Comparison of ENCODE assay signal across 14 cellular contexts in genomic region chr5:139416651-139417050, GRCh38. TPM values are rescaled to one million over a fixed set of nuclear protein-coding genes. Genes with fewer than 3 reads are reported as not detected.
DNase-seq lines count a peak whose midpoint lies in the region; ATAC-seq and TF ChIP-seq lines count a peak whose summit lies in the region.
"Had no signal": no experiment of that assay in that cellular context is flagged by ENCODE, and none has a peak within 500 bp of the region (broad histone marks: within the 10 kb centered on the region; RNA-seq: fewer than 3 reads in every experiment).

No MANE protein-coding gene starts in this region.

- H3K4me1 Mint-ChIP-seq in activated CD8-positive, alpha-beta memory T cell treated with anti-CD3 and anti-CD28 coated beads, Interleukin-2, amount 10 ng/mL, durations not matched to agents 7 days and 5 days = peaks cover 69% of the 10 kb centered on the region
- peaks cover 7 to 27% of the 10 kb centered on the region in 2 donors for H3K4me1 Mint-ChIP-seq in stimulated activated naive B cell treated with anti-CD40 and anti-IgM and Interleukin-4, amounts not matched to agents 10 μg/mL and 1 μg/mL and 100 μg/mL, for 72 hours
- H3K4me1 Mint-ChIP-seq: nephron progenitor cell had no signal

- BruUV-seq in Panc1 (replicated peaks; lab: Mats Ljungman, UMichigan) = no TSS peak

- H3K27me3 Mint-ChIP-seq in activated CD8-positive, alpha-beta memory T cell treated with anti-CD3 and anti-CD28 coated beads, Interleukin-2, amount 10 ng/mL, durations not matched to agents 7 days and 5 days = no peaks in the 10 kb centered on the region
- no peaks in the 10 kb centered on the region for H3K27me3 Mint-ChIP-seq in stimulated activated naive B cell treated with anti-CD40 and anti-IgM and Interleukin-4, amounts not matched to agents 10 μg/mL and 1 μg/mL and 100 μg/mL, for 72 hours

- 56 to 65% methylated on average over 9 of the region's 9 CpGs for WGBS in esophagus, 2 donors

- H3K36me3 Mint-ChIP-seq in activated CD8-positive, alpha-beta memory T cell treated with anti-CD3 and anti-CD28 coated beads, Interleukin-2, amount 10 ng/mL, durations not matched to agents 7 days and 5 days = peaks cover 13% of the 10 kb centered on the region
- peaks cover 35 to 49% of the 10 kb centered on the region in 2 donors for H3K36me3 Mint-ChIP-seq in stimulated activated naive B cell treated with anti-CD40 and anti-IgM and Interleukin-4, amounts not matched to agents 10 μg/mL and 1 μg/mL and 100 μg/mL, for 72 hours

- peak overlapping the region; percentile 89 for H3K27ac Mint-ChIP-seq in activated CD8-positive, alpha-beta memory T cell treated with anti-CD3 and anti-CD28 coated beads, Interleukin-2, amount 10 ng/mL, durations not matched to agents 7 days and 5 days
- peak overlapping the region; percentile 56 for H3K27ac Mint-ChIP-seq in stimulated activated naive B cell treated with anti-CD40 and anti-IgM and Interleukin-4, amounts not matched to agents 10 μg/mL and 1 μg/mL and 100 μg/mL, for 72 hours
- H3K27ac Mint-ChIP-seq: nephron progenitor cell had no signal

- H3K9me3 ChIP-seq in Panc1 (ENCODE audit: control insufficient read depth, insufficient read depth, low read depth, low read length) (no peaks in the 10 kb centered on the region), esophagus (ENCODE audit: control insufficient read depth in 2 of 2, insufficient read depth in 1 of 2, low read depth in 1 of 2, low read length in 1 of 2) (no peaks in the 10 kb centered on the region)

- POLR2A ChIA-PET in Panc1 (lab: Charles Lee) = no interaction called here

- H3K27me3 ChIP-seq in Panc1 (ENCODE audit: control insufficient read depth, insufficient read depth, low read length) = no peaks in the 10 kb centered on the region
- no peaks in the 10 kb centered on the region for H3K27me3 ChIP-seq in esophagus (ENCODE audit: control insufficient read depth in 1 of 2, insufficient read depth in 2 of 2, low read length in 2 of 2)

- no peaks in the 10 kb centered on the region for H3K36me3 ChIP-seq in Panc1 (ENCODE audit: control insufficient read depth, insufficient read depth, low read length)
- no peaks in the 10 kb centered on the region for H3K36me3 ChIP-seq in esophagus (ENCODE audit: control insufficient read depth in 2 of 2, insufficient read depth in 2 of 2, low read length in 1 of 2)

- CTCF ChIA-PET in activated CD8-positive, alpha-beta memory T cell treated with anti-CD3 and anti-CD28 coated beads, Interleukin-2, amount 10 ng/mL, durations not matched to agents 7 days and 5 days (lab: Charles Lee) = interaction anchor here (1.2 to 11.8 kb wide), 3 partner anchors 14 to 101 kb away, joined by 7 to 423 read pairs (median 23); partner anchors contain the start of gene SPATA24
- CTCF ChIA-PET in Panc1 (lab: Charles Lee) = interaction anchor here (1.2 kb wide), 1 partner anchor 97 kb away, joined by 4 read pairs; no protein-coding TSS in a partner anchor

- no peaks in the 10 kb centered on the region for H3K9me3 Mint-ChIP-seq in activated CD8-positive, alpha-beta memory T cell treated with anti-CD3 and anti-CD28 coated beads, Interleukin-2, amount 10 ng/mL, durations not matched to agents 7 days and 5 days (ENCODE audit: low read depth)
- H3K9me3 Mint-ChIP-seq in stimulated activated naive B cell treated with anti-CD40 and anti-IgM and Interleukin-4, amounts not matched to agents 10 μg/mL and 1 μg/mL and 100 μg/mL, for 72 hours = no peaks in the 10 kb centered on the region
- H3K9me3 Mint-ChIP-seq: nephron progenitor cell had no signal

- no peak overlapping the region for H3K4me3 Mint-ChIP-seq in activated CD8-positive, alpha-beta memory T cell treated with anti-CD3 and anti-CD28 coated beads, Interleukin-2, amount 10 ng/mL, durations not matched to agents 7 days and 5 days
- H3K4me3 Mint-ChIP-seq in stimulated activated naive B cell treated with anti-CD40 and anti-IgM and Interleukin-4, amounts not matched to agents 10 μg/mL and 1 μg/mL and 100 μg/mL, for 72 hours = no peak overlapping the region
- H3K4me3 Mint-ChIP-seq: nephron progenitor cell had no signal

- H3K4me3 ChIP-seq in Panc1 (ENCODE audit: low read depth in 2 of 2, low read length in 2 of 2) (no peak overlapping the region), esophagus (ENCODE audit: low read depth in 1 of 2, low read length in 2 of 2) (no peak overlapping the region)

- no peak for ATAC-seq in activated CD8-positive, alpha-beta memory T cell treated with anti-CD3 and anti-CD28 coated beads, Interleukin-2, amount 10 ng/mL, durations not matched to agents 7 days and 5 days
- ATAC-seq in Panc1 = peak; percentile 20; the same call in 1 of the 2 replicates
- peak; percentile 14 to 15 for ATAC-seq in stimulated activated naive B cell treated with anti-CD40 and anti-IgM and Interleukin-4, amounts not matched to agents 10 μg/mL and 1 μg/mL and 100 μg/mL, for 72 hours (replicated peaks)

- TF ChIP-seq CTCF in Panc1 (IDR thresholded peaks at IDR 0.05) = no peak

- H3K27ac ChIP-seq in Panc1 (ENCODE audit: low read length) (no peak overlapping the region), esophagus (ENCODE audit: low read depth in 2 of 2, low read length in 1 of 2) (peak overlapping the region; percentile 23 to 80)
- H3K27ac ChIP-seq: WERI-Rb-1 had no signal

- in situ Hi-C loops in Panc1 (cut with HindIII; ENCODE audit: low pct_unique_long_range_greater_than_20kb, low sequenced_read_pairs) = loop anchor here (25.0 kb wide), 1 partner anchor 96 kb away; no protein-coding TSS in a partner anchor

- H3K4me1 ChIP-seq in Panc1 (ENCODE audit: control insufficient read depth, insufficient read depth, low read length) (no peaks in the 10 kb centered on the region), esophagus (ENCODE audit: control insufficient read depth in 2 of 2, insufficient read depth in 2 of 2, low read length in 1 of 2) (peaks cover 6 to 16% of the 10 kb centered on the region in 2 donors)

- intact Hi-C loops in Panc1 (cut with micrococcal nuclease; ENCODE audit: unreplicated experiment) = no loop called here

- no peak for DNase-seq in activated CD8-positive, alpha-beta memory T cell treated with anti-CD3 and anti-CD28 coated beads, Interleukin-2, amount 10 ng/mL, durations not matched to agents 7 days and 5 days
- no peak for DNase-seq in activated CD8-positive, alpha-beta memory T cell treated with anti-CD3 and anti-CD28 coated beads for 24 hours
- DNase-seq in Panc1 (ENCODE audit: low read depth, low spot score) = no peak
- no peak for DNase-seq in stimulated activated naive B cell treated with anti-CD40 and anti-IgM and Interleukin-4, amounts not matched to agents 10 μg/mL and 1 μg/mL and 100 μg/mL, for 72 hours
- no peak for DNase-seq in NK-92 (lab: John Stamatoyannopoulos, UW; ENCODE audit: unreplicated experiment)
- no peak for DNase-seq in NCI-H187 (lab: John Stamatoyannopoulos, UW)
- DNase-seq in OCI-M1 (lab: John Stamatoyannopoulos, UW) = no peak
- DNase-seq: NCI-H146, nephron progenitor cell, WERI-Rb-1 had no signal

RNA-seq across cellular contexts. Expression of gene SPATA24, which starts 12.8 kb away (rescaled TPM):
- total RNA-seq in activated CD8-positive, alpha-beta memory T cell treated with anti-CD3 and anti-CD28 coated beads, Interleukin-2, amount 10 ng/mL, durations not matched to agents 7 days and 5 days = 1 to 10 TPM; 5.8 to 6.2 TPM
- 5.5 TPM for total RNA-seq in Panc1 (2021; ENCODE audit: unreplicated experiment)
- polyA plus RNA-seq in Panc1 (2012; ENCODE audit: insufficient read length) = 4.0 TPM
- polyA plus RNA-seq in esophagus = 1 to 10 TPM; 5.9 to 6.0 TPM

RNA-seq across cellular contexts. Expression of gene PROB1, which starts 21.7 kb away (rescaled TPM):
- total RNA-seq in activated CD8-positive, alpha-beta memory T cell treated with anti-CD3 and anti-CD28 coated beads, Interleukin-2, amount 10 ng/mL, durations not matched to agents 7 days and 5 days = 10 to 100 TPM in 1 of 2 experiments, 1 to 10 TPM in 1; 6.3 to 10.9 TPM
- total RNA-seq in Panc1 (2021; ENCODE audit: unreplicated experiment) = 2.3 TPM
- 3.8 TPM for polyA plus RNA-seq in Panc1 (2012; ENCODE audit: insufficient read length)
- polyA plus RNA-seq in esophagus = under 1 TPM; 0.41 to 0.48 TPM

RNA-seq across cellular contexts. Expression of gene DNAJC18, which starts 22.7 kb away (rescaled TPM):
- 10 to 100 TPM in 1 of 2 experiments, 1 to 10 TPM in 1; 9.2 to 25.7 TPM for total RNA-seq in activated CD8-positive, alpha-beta memory T cell treated with anti-CD3 and anti-CD28 coated beads, Interleukin-2, amount 10 ng/mL, durations not matched to agents 7 days and 5 days
- 8.8 TPM for total RNA-seq in Panc1 (2021; ENCODE audit: unreplicated experiment)
- polyA plus RNA-seq in Panc1 (2012; ENCODE audit: insufficient read length) = 8.8 TPM
- polyA plus RNA-seq in esophagus = 1 to 10 TPM; 2.2 to 2.4 TPM

RNA-seq across cellular contexts. Expression of gene MZB1, which starts 26.9 kb away (rescaled TPM):
- total RNA-seq in activated CD8-positive, alpha-beta memory T cell treated with anti-CD3 and anti-CD28 coated beads, Interleukin-2, amount 10 ng/mL, durations not matched to agents 7 days and 5 days = 10 to 100 TPM; 51.7 to 61.1 TPM
- total RNA-seq in Panc1 (2021; ENCODE audit: unreplicated experiment) = 0.49 TPM
- 0.21 TPM for polyA plus RNA-seq in Panc1 (2012; ENCODE audit: insufficient read length)
- under 1 TPM; 0.47 to 0.67 TPM for polyA plus RNA-seq in esophagus
- total RNA-seq: SK-MEL-5 had no signal
- polyA plus RNA-seq: AG04450, keratinocyte had no signal

RNA-seq across cellular contexts. Expression of gene SLC23A1, which starts 33.6 kb away (rescaled TPM):
- total RNA-seq in activated CD8-positive, alpha-beta memory T cell treated with anti-CD3 and anti-CD28 coated beads, Interleukin-2, amount 10 ng/mL, durations not matched to agents 7 days and 5 days = 1 to 10 TPM; 1.9 to 2.5 TPM
- total RNA-seq in Panc1 (2021; ENCODE audit: unreplicated experiment) = not detected
- not detected for polyA plus RNA-seq in Panc1 (2012; ENCODE audit: insufficient read length)
- under 1 TPM; 0.01 to 0.12 TPM for polyA plus RNA-seq in esophagus
- total RNA-seq: SK-MEL-5 had no signal
- polyA plus RNA-seq: AG04450, keratinocyte had no signal
